ENCODE assay signal across 8 cellular contexts in genomic region chr3:157239082-157239704, GRCh38.
DNase-seq lines count a peak whose midpoint lies in the region; ATAC-seq and TF ChIP-seq lines count a peak whose summit lies in the region.

No MANE protein-coding gene starts in this region.

- H3K27me3 Mint-ChIP-seq in glutamatergic neuron (ENCODE audit: unreplicated experiment) = no peaks in the 10 kb centered on the region

- no peak for TF ChIP-seq POLR2A in prostate gland (IDR thresholded peaks at IDR 0.05)

- H3K27ac Mint-ChIP-seq in glutamatergic neuron (ENCODE audit: unreplicated experiment) = no peak overlapping the region

- H3K4me3 ChIP-seq in prostate gland = no peak overlapping the region

- peak; percentile 54 for DNase-seq in EH (ENCODE audit: low read depth)
- DNase-seq in HS-27A (ENCODE audit: low read depth) = peak; percentile 19
- peak; percentile 65 for DNase-seq in RPMI7951 (ENCODE audit: low read depth)
- peak; percentile 51 for DNase-seq in activated effector memory CD4-positive, alpha-beta T cell treated with Interleukin-2 at 50 U/mL for 16 hours
- peak; percentile 78 for DNase-seq in glutamatergic neuron
- DNase-seq in prostate gland (ENCODE audit: low spot score) = peak; percentile 22
- DNase-seq in NCI-H2171 treated with DMSO at 0.1 percent for 48 hours (lab: John Stamatoyannopoulos, UW) = no peak

- H3K27ac ChIP-seq in prostate gland = no peak overlapping the region

- H3K9me3 Mint-ChIP-seq in glutamatergic neuron (ENCODE audit: unreplicated experiment) = no peaks in the 10 kb centered on the region

- H3K4me1 ChIP-seq in prostate gland (replicated peaks) = no peaks in the 10 kb centered on the region

- intact Hi-C loops in prostate gland (cut with DNase I) = no loop called here

- peak; percentile 98 for ATAC-seq in GM21447 (IDR thresholded peaks at IDR 0.05; ENCODE audit: unreplicated experiment)

- no peaks in the 10 kb centered on the region for H3K36me3 Mint-ChIP-seq in glutamatergic neuron (ENCODE audit: unreplicated experiment)

- no peaks in the 10 kb centered on the region for H3K9me3 ChIP-seq in prostate gland

- H3K4me3 Mint-ChIP-seq in glutamatergic neuron (ENCODE audit: unreplicated experiment) = no peak overlapping the region

- no peaks in the 10 kb centered on the region for H3K36me3 ChIP-seq in prostate gland

- no peaks in the 10 kb centered on the region for H3K27me3 ChIP-seq in prostate gland (replicated peaks; ENCODE audit: insufficient read depth)

- peak; percentile 62 for TF ChIP-seq CTCF in glutamatergic neuron (IDR thresholded peaks at IDR 0.05; ENCODE audit: partially characterized antibody, unreplicated experiment)
- peak in 3 of 4 experiments; percentile 20 to 32 (median 25) for TF ChIP-seq CTCF in prostate gland (IDR thresholded peaks at IDR 0.05)

- H3K4me1 Mint-ChIP-seq in glutamatergic neuron (ENCODE audit: low read depth, unreplicated experiment) = no peaks in the 10 kb centered on the region

- 38% methylated on average over 5 of the region's 5 CpGs for WGBS in prostate gland
